ENCODE assay signal across 8 cellular contexts in the genomic region with DNA sequence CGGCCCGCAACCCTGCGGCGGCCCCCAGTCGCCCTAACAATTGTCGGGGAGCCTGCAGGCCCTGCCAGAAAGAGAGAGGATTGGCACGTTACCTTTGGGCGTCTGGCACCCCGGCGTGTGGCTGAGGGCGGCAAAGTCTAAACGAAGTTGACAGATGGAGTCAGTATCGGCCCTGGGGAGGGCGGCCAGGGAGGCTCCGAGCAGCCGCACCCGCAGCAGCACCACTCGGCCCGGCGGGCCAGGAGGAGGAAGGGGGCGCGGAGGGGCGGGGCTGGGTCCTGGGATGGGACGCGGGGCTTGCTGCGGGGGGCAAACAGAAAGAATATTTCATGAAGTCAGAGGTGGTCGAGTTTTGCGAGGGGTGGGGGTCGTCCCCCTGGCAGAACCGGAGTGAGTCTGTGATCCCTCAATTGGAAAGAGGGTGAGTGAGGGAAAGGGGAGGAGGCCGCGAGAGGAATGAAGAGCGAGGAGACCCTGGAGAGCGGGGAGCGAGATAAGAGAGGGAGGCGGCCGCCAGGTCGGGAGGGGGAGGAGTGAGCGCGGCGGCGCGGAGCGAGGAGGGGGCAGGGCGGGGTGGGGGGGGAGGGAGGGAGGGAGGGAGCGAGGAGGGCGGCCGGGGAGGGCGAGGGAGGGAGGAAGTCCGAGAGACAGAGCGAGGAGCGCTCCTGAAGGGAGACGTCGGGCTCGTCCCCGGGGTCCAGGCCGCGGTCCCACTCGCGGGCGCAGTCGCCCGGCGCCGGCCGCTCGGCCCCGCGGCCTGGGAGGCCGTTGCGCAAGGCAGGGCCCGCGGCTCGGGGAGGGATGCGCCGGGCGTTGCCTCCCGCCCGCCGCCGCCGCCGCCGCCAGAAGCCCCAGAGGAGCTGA. TPM values are rescaled to one million over a fixed set of nuclear protein-coding genes. Genes with fewer than 3 reads are reported as not detected.
DNase-seq lines count a peak whose midpoint lies in the region; ATAC-seq lines count a peak whose summit lies in the region.

A gene (plus strand): TSS at position 650 of the 864 bp plus-strand sequence. CDS start 372 bp downstream, outside the sequence.

- peak in 1 of 2 donors; percentile 17 for ATAC-seq in naive B cell (ENCODE audit: low read depth in 2 of 2)
- no peak for ATAC-seq in HG03097 (IDR thresholded peaks at IDR 0.05; ENCODE audit: low FRiP score, unreplicated experiment)
- no peak for ATAC-seq in activated CD4-positive, CD25-positive, alpha-beta regulatory T cell treated with anti-CD3 and anti-CD28 coated beads, Interleukin-2, amount 50 U/mL, for 24 hours

- H3K9me3 ChIP-seq in HUES64 (ENCODE audit: insufficient read depth, low read depth, low read length) = 0 out of 2 replicates have a peak, but pooled peaks cover 4% of the 10 kb centered on the region

- peaks cover 92% of the 10 kb centered on the region for H3K27me3 Mint-ChIP-seq in dendritic cell treated with granulocyte-macrophage colony-stimulating factor and Interleukin-4, amounts not matched to agents 40 ng/mL and 50 ng/mL, for 4 days
- H3K27me3 Mint-ChIP-seq in naive B cell = peaks cover 59 to 88% (median 77%) of the 10 kb centered on the region in 3 donors

- H3K4me3 ChIP-seq in HUES64 (ENCODE audit: low read length) = peak within 1 kb of the TSS; percentile 36

- DNase-seq in AG08396 (ENCODE audit: low spot score) (peak; percentile 84), naive B cell (no peak), globus pallidus (ENCODE audit: low spot score) (no peak), NCI-H446 treated with DMSO at 0.1 percent for 48 hours (lab: John Stamatoyannopoulos, UW) (no peak)

- WGBS in HUES64 = 1% methylated on average over 75 of the region's 84 CpGs

- H3K4me1 Mint-ChIP-seq in dendritic cell treated with granulocyte-macrophage colony-stimulating factor and Interleukin-4, amounts not matched to agents 40 ng/mL and 50 ng/mL, for 4 days (ENCODE audit: low read depth) = peaks cover 23% of the 10 kb centered on the region
- H3K4me1 Mint-ChIP-seq in naive B cell = peaks cover 25 to 48% (median 44%) of the 10 kb centered on the region in 3 donors

- no peak within 1 kb of the TSS for H3K27ac ChIP-seq in HUES64 (ENCODE audit: low read depth, low read length)

- H3K36me3 ChIP-seq in HUES64 (ENCODE audit: insufficient read depth, low read length) = no peaks in the 10 kb centered on the region

- H3K9me3 Mint-ChIP-seq in dendritic cell treated with granulocyte-macrophage colony-stimulating factor and Interleukin-4, amounts not matched to agents 40 ng/mL and 50 ng/mL, for 4 days = no peaks in the 10 kb centered on the region
- H3K9me3 Mint-ChIP-seq in naive B cell = peaks cover 0 to 5% (median 0%) of the 10 kb centered on the region in 7 donors

- H3K27me3 ChIP-seq in HUES64 (ENCODE audit: insufficient read depth, low read length) = peaks cover 99% of the 10 kb centered on the region

- no peak within 1 kb of the TSS for H3K9ac ChIP-seq in HUES64 (ENCODE audit: low read depth, low read length)

- H3K36me3 Mint-ChIP-seq in dendritic cell treated with granulocyte-macrophage colony-stimulating factor and Interleukin-4, amounts not matched to agents 40 ng/mL and 50 ng/mL, for 4 days (ENCODE audit: low read depth) = no peaks in the 10 kb centered on the region
- H3K36me3 Mint-ChIP-seq in naive B cell = peaks cover 5 to 10% of the 10 kb centered on the region in 2 donors

- H3K4me3 Mint-ChIP-seq in dendritic cell treated with granulocyte-macrophage colony-stimulating factor and Interleukin-4, amounts not matched to agents 40 ng/mL and 50 ng/mL, for 4 days = peak within 1 kb of the TSS; percentile 74
- H3K4me3 Mint-ChIP-seq in naive B cell = peak within 1 kb of the TSS; percentile 86 to 95 (median 90)

- peaks cover 16% of the 10 kb centered on the region for H3K4me1 ChIP-seq in HUES64 (ENCODE audit: insufficient read depth, low read length)

- intact Hi-C loops in dendritic cell treated with granulocyte-macrophage colony-stimulating factor and Interleukin-4, amounts not matched to agents 40 ng/mL and 50 ng/mL, for 4 days (cut with micrococcal nuclease) = no loop called here

- no peak within 1 kb of the TSS for H3K27ac Mint-ChIP-seq in dendritic cell treated with granulocyte-macrophage colony-stimulating factor and Interleukin-4, amounts not matched to agents 40 ng/mL and 50 ng/mL, for 4 days
- H3K27ac Mint-ChIP-seq in naive B cell = peak within 1 kb of the TSS in 4 of 6 donors; percentile 31 to 86 (median 50)

RNA-seq across cellular contexts. Expression of the gene that starts here (rescaled TPM):
- polyA plus RNA-seq in HUES64 (2013, experiment 1 of 2) = not detected
- 0.19 TPM for polyA plus RNA-seq in HUES64 (2013, experiment 2 of 2)
- polyA plus RNA-seq in naive B cell (ENCODE audit: low read depth in 6 of 6) = not detected
